Comparison of ENCODE assay signal across 13 cellular contexts in genomic region chr9:87338075-87338989, GRCh38.
DNase-seq lines count a peak whose midpoint lies in the region; ATAC-seq, FAIRE-seq and TF ChIP-seq lines count a peak whose summit lies in the region.
"Had no signal": no experiment of that assay in that cellular context is flagged by ENCODE, and none has a peak within 500 bp of the region (broad histone marks: within the 10 kb centered on the region; RNA-seq: fewer than 3 reads in every experiment).

No MANE protein-coding gene starts in this region.

- no peak overlapping the region for H4K8ac ChIP-seq in H1 (ENCODE audit: extremely low read depth, insufficient read depth, low read length)

- H2BK15ac ChIP-seq in H1 (ENCODE audit: low read length), result no peak overlapping the region

- no peaks in the 10 kb centered on the region; the same call in 1 of the 2 replicates for H3K23me2 ChIP-seq in H1 (ENCODE audit: low read depth, low read length)

- no peak overlapping the region for H3K56ac ChIP-seq in H1 (replicated peaks; ENCODE audit: insufficient read length, low read depth, low read length)

- no peaks in the 10 kb centered on the region for H3K9me3 Mint-ChIP-seq in CD4-positive, alpha-beta T cell
- no peaks in the 10 kb centered on the region for H3K9me3 Mint-ChIP-seq in naive thymus-derived CD8-positive, alpha-beta T cell

- POLR2A ChIA-PET in CD4-positive, alpha-beta T cell (lab: Charles Lee), result no interaction called here
- POLR2A ChIA-PET in H1 (lab: Charles Lee; ENCODE audit: partially characterized antibody), result interaction anchor here (0.5 to 2.6 kb wide), 18 partner anchors 10 to 803 kb away, joined by 3 to 22 read pairs (median 4); partner anchors contain the start of gene DAPK1
- POLR2A ChIA-PET in naive thymus-derived CD8-positive, alpha-beta T cell (lab: Charles Lee), result no interaction called here

- H4K20me1 ChIP-seq in H1 (replicated peaks in 1 of 2; ENCODE audit: control insufficient read depth in 1 of 2, insufficient read depth in 2 of 2, low read length in 2 of 2), result no peaks in the 10 kb centered on the region

- peaks cover 28% of the 10 kb centered on the region for H3K27me3 ChIP-seq in CD4-positive, alpha-beta T cell (ENCODE audit: control insufficient read depth, insufficient read depth, low read length)
- H3K27me3 ChIP-seq in H1 (replicated peaks in 1 of 4; ENCODE audit: control insufficient read depth in 3 of 4, extremely low read depth in 1 of 4, insufficient read depth in 3 of 4, low read length in 3 of 4), result no peaks in the 10 kb centered on the region

- H3K14ac ChIP-seq in H1 (ENCODE audit: insufficient read length), result no peak overlapping the region

- intact Hi-C loops in CD4-positive, alpha-beta T cell (cut with DNase I, micrococcal nuclease), result loop anchor here (5.0 kb wide), 4 partner anchors 304 to 1664 kb away; no protein-coding TSS in a partner anchor

- no peaks in the 10 kb centered on the region for H3K36me3 Mint-ChIP-seq in CD4-positive, alpha-beta T cell (ENCODE audit: low read depth)
- H3K36me3 Mint-ChIP-seq in naive thymus-derived CD8-positive, alpha-beta T cell, result no peaks in the 10 kb centered on the region

- TF ChIP-seq CTCF in CD4-positive, alpha-beta T cell (IDR thresholded peaks at IDR 0.05), result no peak
- TF ChIP-seq CTCF in H1 (IDR thresholded peaks at IDR 0.05; ENCODE audit: control extremely low read depth in 1 of 3, insufficient read depth in 1 of 3, low read depth in 1 of 3, low read length in 3 of 3), result no peak

- TF ChIP-seq POLR2A in H1 (IDR thresholded peaks at IDR 0.05; ENCODE audit: control extremely low read depth in 1 of 2, low read depth in 2 of 2, low read length in 2 of 2), result no peak

- peak overlapping the region; percentile 11 to 61 (median 43); a peak in 5 of 8 replicates for H3K4me3 ChIP-seq in H1 (ENCODE audit: extremely low read depth in 1 of 4, insufficient read depth in 2 of 4, low read depth in 3 of 4, low read length in 4 of 4)

- H2BK20ac ChIP-seq in H1 (ENCODE audit: low read length), result peak overlapping the region; percentile 84

- peak overlapping the region; percentile 71 to 83 for H3K4me2 ChIP-seq in H1 (ENCODE audit: insufficient read depth in 1 of 2, low read depth in 2 of 2, low read length in 2 of 2)

- H3K27ac ChIP-seq in CD4-positive, alpha-beta T cell (ENCODE audit: low read depth, low read length), result no peak overlapping the region
- H3K27ac ChIP-seq in H1 (ENCODE audit: low read depth, low read length), result 0 out of 2 replicates have a peak overlapping the region, but pooled peaks have one; percentile 2

- peaks cover 11% of the 10 kb centered on the region for H3K4me1 Mint-ChIP-seq in CD4-positive, alpha-beta T cell (ENCODE audit: low read depth)
- peaks cover 3 to 16% (median 8%) of the 10 kb centered on the region in 4 donors for H3K4me1 Mint-ChIP-seq in naive thymus-derived CD8-positive, alpha-beta T cell

- H3K4ac ChIP-seq in H1 (replicated peaks; ENCODE audit: insufficient read length, low read depth, low read length), result no peak overlapping the region

- H3K9me3 ChIP-seq in CD4-positive, alpha-beta T cell (ENCODE audit: control insufficient read depth, low read length), result no peaks in the 10 kb centered on the region
- H3K9me3 ChIP-seq in H1 (ENCODE audit: insufficient read depth in 2 of 2, low read depth in 1 of 2, low read length in 1 of 2), result no peaks in the 10 kb centered on the region

- TF ChIP-seq RAD21 in H1 (IDR thresholded peaks at IDR 0.05 in 1 of 2, conservative IDR thresholded peaks at IDR 0.05 in 1 of 2; ENCODE audit: low read depth in 2 of 2, low read length in 2 of 2), result no peak

- H4K5ac ChIP-seq in H1 (ENCODE audit: insufficient read length, low read depth, low read length), result peak overlapping the region; percentile 20

- H2BK5ac ChIP-seq in H1 (ENCODE audit: low read depth, low read length), result peak overlapping the region; percentile 86

- peak overlapping the region; percentile 25 for H2BK120ac ChIP-seq in H1 (replicated peaks; ENCODE audit: low read depth, low read length)

- H2AFZ ChIP-seq in H1 (ENCODE audit: low read length), result no peak overlapping the region

- no peak for ATAC-seq in CD4-positive, alpha-beta T cell (ENCODE audit: poor library complexity)
- ATAC-seq in naive thymus-derived CD8-positive, alpha-beta T cell, result no peak
- no peak for ATAC-seq in GM18517 (IDR thresholded peaks at IDR 0.05; ENCODE audit: unreplicated experiment)
- ATAC-seq: activated CD8-positive, alpha-beta T cell treated with anti-CD3 and anti-CD28 coated beads, Interleukin-2, amount 10 ng/mL, durations not matched to agents 7 days and 5 days; HCT116 had no signal

- no peak overlapping the region for H3K23ac ChIP-seq in H1 (ENCODE audit: insufficient read length)

- WGBS in H1 (ENCODE audit: extremely low coverage in 1 of 2, insufficient coverage in 1 of 2, insufficient read length in 1 of 2, insufficient replicate concordance in 2 of 2, low coverage in 1 of 2, low lambda C conversion rate in 2 of 2, missing lambda C conversion rate in 1 of 2), 2 experiments, result 20% methylated on average over 14 of the region's 14 CpGs; no CpG with 5 or more reads in 1 of the 2 experiments

- no peak overlapping the region for H3K27ac Mint-ChIP-seq in CD4-positive, alpha-beta T cell
- H3K27ac Mint-ChIP-seq in naive thymus-derived CD8-positive, alpha-beta T cell, result no peak overlapping the region
- H3K27ac Mint-ChIP-seq: activated CD8-positive, alpha-beta T cell treated with anti-CD3 and anti-CD28 coated beads, Interleukin-2, amount 10 ng/mL, durations not matched to agents 7 days and 5 days had no signal

- peak overlapping the region; percentile 26 for H3K4me3 Mint-ChIP-seq in CD4-positive, alpha-beta T cell
- peak overlapping the region in 6 of 10 donors; percentile 11 to 87 (median 64) for H3K4me3 Mint-ChIP-seq in naive thymus-derived CD8-positive, alpha-beta T cell
- H3K4me3 Mint-ChIP-seq: activated CD8-positive, alpha-beta T cell treated with anti-CD3 and anti-CD28 coated beads, Interleukin-2, amount 10 ng/mL, durations not matched to agents 7 days and 5 days had no signal

- H4K91ac ChIP-seq in H1 (replicated peaks; ENCODE audit: insufficient read length, low read length), result peak overlapping the region; percentile 75

- no peak for FAIRE-seq in H1 (lab: Jason Lieb, UNC)

- DNase-seq in CD4-positive, alpha-beta T cell, result no peak
- DNase-seq in NCI-H526 treated with DMSO at 0.1 percent for 48 hours (lab: John Stamatoyannopoulos, UW), result peak; percentile 85
- no peak for DNase-seq in H1 (ENCODE audit: low read depth in 1 of 2, low spot score in 2 of 2)
- DNase-seq in naive thymus-derived CD8-positive, alpha-beta T cell, result no peak
- DNase-seq in NCI-H2196 treated with DMSO at 0.1 percent for 48 hours (lab: John Stamatoyannopoulos, UW; ENCODE audit: unreplicated experiment), result no peak
- DNase-seq in 8988T, result no peak
- DNase-seq in anterior cingulate cortex (lab: John Stamatoyannopoulos, UW), result no peak
- DNase-seq: activated CD8-positive, alpha-beta T cell treated with anti-CD3 and anti-CD28 coated beads, Interleukin-2, amount 10 ng/mL, durations not matched to agents 7 days and 5 days; AML-193; KBM-7; NCI-H1694 had no signal

- peaks cover 3 to 16% (median 14%) of the 10 kb centered on the region in 4 experiments for H3K4me1 ChIP-seq in H1 (replicated peaks in 1 of 4; ENCODE audit: control insufficient read depth in 3 of 4, insufficient read depth in 4 of 4, low read length in 3 of 4)

- H3K79me2 ChIP-seq in H1 (ENCODE audit: control insufficient read depth in 1 of 2, insufficient read depth in 2 of 2, low read length in 2 of 2), result no peaks in the 10 kb centered on the region

- H2BK12ac ChIP-seq in H1 (ENCODE audit: low read depth, low read length), result peak overlapping the region; percentile 94

- H3K36me3 ChIP-seq in H1 (ENCODE audit: control insufficient read depth in 2 of 4, insufficient read depth in 4 of 4, low read length in 3 of 4), result no peaks in the 10 kb centered on the region

- H3K18ac ChIP-seq in H1 (ENCODE audit: extremely low read depth, low read length), result peak overlapping the region; percentile 84

- H3K9ac ChIP-seq in H1 (replicated peaks in 1 of 4; ENCODE audit: extremely low read depth in 1 of 4, low read depth in 3 of 4, low read length in 3 of 4), result peak overlapping the region in 2 of 4 experiments; percentile 6 to 29; a peak in 4 of 7 replicates

- CTCF ChIA-PET in CD4-positive, alpha-beta T cell (lab: Charles Lee), result no interaction called here
- CTCF ChIA-PET in H1 (lab: Charles Lee; ENCODE audit: partially characterized antibody), result interaction anchor here (0.5 to 2.4 kb wide), 28 partner anchors 8 to 925 kb away, joined by 3 to 20 read pairs (median 3); partner anchors contain the start of gene DAPK1

- peak overlapping the region; percentile 78 for H2AK5ac ChIP-seq in H1 (ENCODE audit: low read depth, low read length)

- TF ChIP-seq EP300 in H1 (IDR thresholded peaks at IDR 0.05; ENCODE audit: borderline replicate concordance in 1 of 2, low read depth in 2 of 2, low read length in 2 of 2), result no peak

- H3K27me3 Mint-ChIP-seq in CD4-positive, alpha-beta T cell, result peaks cover 41% of the 10 kb centered on the region
- H3K27me3 Mint-ChIP-seq in naive thymus-derived CD8-positive, alpha-beta T cell, result peaks cover 5 to 50% (median 33%) of the 10 kb centered on the region in 5 donors

- no peaks in the 10 kb centered on the region for H3K79me1 ChIP-seq in H1 (ENCODE audit: low read depth, low read length)

TF ChIP-seq in H1, 55 proteins besides CTCF, POLR2A, EP300 and RAD21 (continues in another document):
- TF ChIP-seq POLR2AphosphoS5 (IDR thresholded peaks at IDR 0.05; ENCODE audit: low read depth, low read length) (0 out of 2 replicates have a peak, but pooled peaks have one; percentile 1), USF2 (IDR thresholded peaks at IDR 0.05; ENCODE audit: low read length) (no peak), GABPA (IDR thresholded peaks at IDR 0.05; ENCODE audit: borderline replicate concordance, insufficient read depth, low read length) (no peak), RBBP5 (IDR thresholded peaks at IDR 0.05; ENCODE audit: borderline replicate concordance, low read depth, low read length) (no peak; the same call in 1 of the 2 replicates), MAFK (IDR thresholded peaks at IDR 0.05; ENCODE audit: low read depth, low read length) (peak; percentile 32; the same call in 1 of the 2 replicates), TEAD4 (IDR thresholded peaks at IDR 0.05; ENCODE audit: low read depth, low read length) (0 out of 2 replicates have a peak, but pooled peaks have one; percentile 5), KDM4A (IDR thresholded peaks at IDR 0.05; ENCODE audit: low read depth, low read length, severe bottlenecking) (peak; percentile 29)
